32 cellular contexts compared by ENCODE assay signal in the genomic region with DNA sequence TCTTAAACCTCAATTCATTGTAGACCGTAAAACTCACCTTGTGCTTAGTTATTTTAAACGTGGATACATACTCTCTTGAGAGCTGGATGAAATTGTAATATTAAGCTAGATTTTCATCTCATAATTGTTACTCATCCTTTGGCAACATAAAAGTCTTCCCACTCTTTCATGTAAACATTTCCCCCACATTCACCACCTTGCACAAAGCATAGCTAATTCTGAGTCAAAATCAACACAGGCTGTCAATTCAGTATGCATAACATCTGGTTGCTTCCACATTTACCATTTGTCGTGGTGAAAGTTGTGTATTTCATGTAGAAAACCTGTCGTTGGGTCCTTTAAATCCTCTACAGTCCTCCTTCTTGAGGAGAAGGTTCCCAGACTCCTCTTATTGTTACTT.
"Had no signal": no experiment of that assay in that cellular context is flagged by ENCODE, and none has a peak within 500 bp of the region (broad histone marks: within the 10 kb centered on the region; RNA-seq: fewer than 3 reads in every experiment).

No MANE protein-coding gene starts in this region.

- FAIRE-seq: astrocyte, bronchial epithelial cell had no signal

- H3K9me3 ChIP-seq: esophagus muscularis mucosa, heart right ventricle had no signal

- DNase-seq: activated CD4-positive, alpha-beta memory T cell treated with anti-CD3 and anti-CD28 coated beads for 36 hours; activated CD4-positive, alpha-beta T cell treated with anti-CD3 and anti-CD28 coated beads for 36 hours; activated CD4-positive, alpha-beta T cell treated with anti-CD3 and anti-CD28 coated beads, Interleukin-2, amount 10 ng/mL, durations not matched to agents 24 days and 14 days; activated CD4-positive, CD25-positive, alpha-beta regulatory T cell; activated CD4-positive, CD25-positive, alpha-beta regulatory T cell treated with anti-CD3 and anti-CD28 coated beads, Interleukin-2, amount 50 U/mL, for 72 hours; activated CD8-positive, alpha-beta memory T cell treated with anti-CD3 and anti-CD28 coated beads, Interleukin-2, amount 10 ng/mL, durations not matched to agents 7 days and 5 days; activated CD8-positive, alpha-beta memory T cell treated with anti-CD3 and anti-CD28 coated beads, Interleukin-2, amount 50 U/mL, for 4 hours; activated CD8-positive, alpha-beta T cell treated with anti-CD3 and anti-CD28 coated beads, Interleukin-2, amount 10 ng/mL, durations not matched to agents 7 days and 5 days; activated gamma-delta T cell; activated naive CD4-positive, alpha-beta T cell; activated naive CD4-positive, alpha-beta T cell treated with anti-CD3 and anti-CD28 coated beads, Interleukin-2, amount 10 ng/mL, durations not matched to agents 7 days and 5 days; activated T-cell treated with anti-CD3 and anti-CD28 coated beads, Interleukin-2, amount 50 U/mL, for 1 hour; activated T-cell treated with anti-CD3 and anti-CD28 coated beads, Interleukin-2, amount 50 U/mL, for 72 hours; amniotic stem cell; anterior cingulate cortex; brain microvascular endothelial cell; dorsolateral prefrontal cortex; effector memory CD4-positive, alpha-beta T cell; endodermal cell; erythroblast; foreskin melanocyte; heart right ventricle; T-helper 2 cell had no signal

- H3K4me1 ChIP-seq: gastroesophageal sphincter, heart right ventricle had no signal

- H3K4me3 ChIP-seq: coronary artery, dorsolateral prefrontal cortex, esophagus muscularis mucosa, gastroesophageal sphincter, heart right ventricle, hepatocyte had no signal

- H3K36me3 ChIP-seq: brain microvascular endothelial cell, esophagus muscularis mucosa, gastroesophageal sphincter, heart right ventricle had no signal

- H3K4me3 Mint-ChIP-seq: activated CD4-positive, alpha-beta memory T cell treated with anti-CD3 and anti-CD28 coated beads for 36 hours; activated CD4-positive, alpha-beta T cell treated with anti-CD3 and anti-CD28 coated beads for 36 hours; activated CD4-positive, alpha-beta T cell treated with anti-CD3 and anti-CD28 coated beads, Interleukin-2, amount 10 ng/mL, durations not matched to agents 24 days and 14 days; activated CD8-positive, alpha-beta memory T cell treated with anti-CD3 and anti-CD28 coated beads, Interleukin-2, amount 10 ng/mL, durations not matched to agents 7 days and 5 days; activated CD8-positive, alpha-beta T cell treated with anti-CD3 and anti-CD28 coated beads, Interleukin-2, amount 10 ng/mL, durations not matched to agents 7 days and 5 days; activated naive CD4-positive, alpha-beta T cell treated with anti-CD3 and anti-CD28 coated beads, Interleukin-2, amount 10 ng/mL, durations not matched to agents 7 days and 5 days; activated naive CD8-positive, alpha-beta T cell; activated T-cell treated with anti-CD3 and anti-CD28 coated beads, Interleukin-2, amount 50 U/mL, for 72 hours; central memory CD8-positive, alpha-beta T cell; dendritic cell treated with granulocyte-macrophage colony-stimulating factor and Interleukin-4, amounts not matched to agents 40 ng/mL and 50 ng/mL, for 4 days; endodermal cell had no signal

- H3K9me3 Mint-ChIP-seq: activated CD4-positive, alpha-beta T cell treated with anti-CD3 and anti-CD28 coated beads, Interleukin-2, amount 10 ng/mL, durations not matched to agents 24 days and 14 days; endodermal cell had no signal

- H3K27me3 Mint-ChIP-seq: activated CD4-positive, alpha-beta memory T cell treated with anti-CD3 and anti-CD28 coated beads for 36 hours; activated CD4-positive, alpha-beta T cell treated with anti-CD3 and anti-CD28 coated beads for 36 hours; activated CD4-positive, alpha-beta T cell treated with anti-CD3 and anti-CD28 coated beads, Interleukin-2, amount 10 ng/mL, durations not matched to agents 24 days and 14 days; activated CD8-positive, alpha-beta memory T cell treated with anti-CD3 and anti-CD28 coated beads, Interleukin-2, amount 10 ng/mL, durations not matched to agents 7 days and 5 days; activated naive CD4-positive, alpha-beta T cell treated with anti-CD3 and anti-CD28 coated beads, Interleukin-2, amount 10 ng/mL, durations not matched to agents 7 days and 5 days; activated naive CD8-positive, alpha-beta T cell; central memory CD8-positive, alpha-beta T cell; dendritic cell treated with granulocyte-macrophage colony-stimulating factor and Interleukin-4, amounts not matched to agents 40 ng/mL and 50 ng/mL, for 4 days had no signal

- H3K4me1 Mint-ChIP-seq: activated CD4-positive, alpha-beta T cell treated with anti-CD3 and anti-CD28 coated beads for 36 hours; activated CD4-positive, alpha-beta T cell treated with anti-CD3 and anti-CD28 coated beads, Interleukin-2, amount 10 ng/mL, durations not matched to agents 24 days and 14 days; activated CD8-positive, alpha-beta memory T cell treated with anti-CD3 and anti-CD28 coated beads, Interleukin-2, amount 10 ng/mL, durations not matched to agents 7 days and 5 days; activated naive CD4-positive, alpha-beta T cell treated with anti-CD3 and anti-CD28 coated beads, Interleukin-2, amount 10 ng/mL, durations not matched to agents 7 days and 5 days; central memory CD8-positive, alpha-beta T cell had no signal

- H3K27ac ChIP-seq: brain microvascular endothelial cell, coronary artery, esophagus muscularis mucosa, gastroesophageal sphincter, heart right ventricle, hepatocyte had no signal

- H2AFZ ChIP-seq: hepatocyte had no signal

- H3K4me2 ChIP-seq: hepatocyte had no signal

- H3K79me2 ChIP-seq: hepatocyte had no signal

- H3K27ac Mint-ChIP-seq: activated CD4-positive, alpha-beta memory T cell treated with anti-CD3 and anti-CD28 coated beads for 36 hours; activated CD4-positive, alpha-beta T cell treated with anti-CD3 and anti-CD28 coated beads for 36 hours; activated CD4-positive, alpha-beta T cell treated with anti-CD3 and anti-CD28 coated beads, Interleukin-2, amount 10 ng/mL, durations not matched to agents 24 days and 14 days; activated CD8-positive, alpha-beta memory T cell treated with anti-CD3 and anti-CD28 coated beads, Interleukin-2, amount 10 ng/mL, durations not matched to agents 7 days and 5 days; activated CD8-positive, alpha-beta T cell treated with anti-CD3 and anti-CD28 coated beads, Interleukin-2, amount 10 ng/mL, durations not matched to agents 7 days and 5 days; activated naive CD4-positive, alpha-beta T cell treated with anti-CD3 and anti-CD28 coated beads, Interleukin-2, amount 10 ng/mL, durations not matched to agents 7 days and 5 days; activated naive CD8-positive, alpha-beta T cell; activated T-cell treated with anti-CD3 and anti-CD28 coated beads, Interleukin-2, amount 50 U/mL, for 72 hours; dendritic cell treated with granulocyte-macrophage colony-stimulating factor and Interleukin-4, amounts not matched to agents 40 ng/mL and 50 ng/mL, for 4 days; endodermal cell had no signal

- H3K27me3 ChIP-seq: brain microvascular endothelial cell, dorsolateral prefrontal cortex, esophagus muscularis mucosa, gastroesophageal sphincter, heart right ventricle, hepatocyte had no signal

- H3K36me3 Mint-ChIP-seq: activated CD4-positive, alpha-beta memory T cell treated with anti-CD3 and anti-CD28 coated beads for 36 hours; activated CD8-positive, alpha-beta memory T cell treated with anti-CD3 and anti-CD28 coated beads, Interleukin-2, amount 10 ng/mL, durations not matched to agents 7 days and 5 days; activated naive CD4-positive, alpha-beta T cell treated with anti-CD3 and anti-CD28 coated beads, Interleukin-2, amount 10 ng/mL, durations not matched to agents 7 days and 5 days; activated naive CD8-positive, alpha-beta T cell had no signal
